In the genomic region with DNA sequence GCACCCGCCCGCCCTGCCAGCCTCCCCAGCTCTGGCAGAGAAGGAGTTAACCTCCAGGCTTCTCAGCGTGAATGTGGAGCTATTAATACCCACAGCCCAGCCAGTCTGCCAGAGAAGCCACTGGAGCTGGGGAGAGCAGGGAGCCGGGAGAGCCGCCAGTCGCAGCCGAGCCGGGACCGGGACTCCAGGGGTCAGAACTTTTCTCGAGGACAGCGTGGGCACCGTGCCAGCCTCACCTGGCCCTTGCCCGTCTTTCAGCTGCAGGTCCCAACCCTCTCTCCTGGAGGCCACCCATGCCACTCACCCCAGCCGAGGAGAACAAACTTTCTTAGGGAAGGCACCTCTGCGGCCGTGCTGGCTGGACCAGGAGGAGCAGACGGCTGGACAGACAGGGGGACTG, we compare ENCODE assay signal across 11 cellular contexts. TPM values are rescaled to one million over a fixed set of nuclear protein-coding genes. Genes with fewer than 3 reads are reported as not detected.
DNase-seq lines count a peak whose midpoint lies in the region; TF ChIP-seq lines count a peak whose summit lies in the region.
"Had no signal": no experiment of that assay in that cellular context is flagged by ENCODE, and none has a peak within 500 bp of the region (broad histone marks: within the 10 kb centered on the region; RNA-seq: fewer than 3 reads in every experiment).

No MANE protein-coding gene starts in this region.

- peak overlapping the region; percentile 69 for H3K4me2 ChIP-seq in BLaER1
- H3K4me2 ChIP-seq in PC-9 = no peak overlapping the region
- H3K4me2 ChIP-seq in neural progenitor cell = peak overlapping the region; percentile 77

- CTCF ChIA-PET in PC-9 (lab: Charles Lee) = interaction anchor here (0.7 kb wide), 1 partner anchor 91 kb away, joined by 3 read pairs; no protein-coding TSS in a partner anchor

- H3K36me3 ChIP-seq in BLaER1 = no peaks in the 10 kb centered on the region
- no peaks in the 10 kb centered on the region for H3K36me3 ChIP-seq in PC-9 (ENCODE audit: low read depth)
- no peaks in the 10 kb centered on the region for H3K36me3 ChIP-seq in neural progenitor cell

- DNase-seq in PC-9 = peak; percentile 6 to 25
- DNase-seq in fibroblast of the aortic adventitia (ENCODE audit: low read depth) = peak; percentile 22
- peak; percentile 51 for DNase-seq in neural progenitor cell (ENCODE audit: low spot score)
- DNase-seq in germinal center (ENCODE audit: low spot score) = no peak
- DNase-seq in GM13976 (ENCODE audit: low spot score) = no peak
- DNase-seq in activated naive CD4-positive, alpha-beta T cell treated with Interleukin-2 at 50 U/mL for 16 hours = no peak
- DNase-seq in activated CD4-positive, alpha-beta T cell treated with anti-CD3 and anti-CD28 coated beads, Interleukin-2, amount 50 U/mL, for 4 hours = no peak
- DNase-seq: cortex of kidney, NCI-H2081 had no signal

- H3K4me3 ChIP-seq in BLaER1 (no peak overlapping the region), PC-9 (no peak overlapping the region), fibroblast of the aortic adventitia (ENCODE audit: low read depth, low read length) (peak overlapping the region; percentile 28), neural progenitor cell (peak overlapping the region; percentile 35)

- H3K79me2 ChIP-seq in PC-9 (ENCODE audit: low read depth) (no peaks in the 10 kb centered on the region), neural progenitor cell (ENCODE audit: low read depth) (no peaks in the 10 kb centered on the region)

- peaks cover 41% of the 10 kb centered on the region for H3K4me1 Mint-ChIP-seq in neural progenitor cell

- no peaks in the 10 kb centered on the region for H3K9me3 Mint-ChIP-seq in neural progenitor cell

- POLR2A ChIA-PET in PC-9 (lab: Charles Lee; ENCODE audit: unreplicated experiment) = interaction anchor here (0.5 kb wide), 1 partner anchor 19 kb away, joined by 4 read pairs; no protein-coding TSS in a partner anchor

- H4K20me1 ChIP-seq in BLaER1 = no peaks in the 10 kb centered on the region
- H4K20me1 ChIP-seq in PC-9 (ENCODE audit: insufficient read depth) = no peaks in the 10 kb centered on the region
- H4K20me1 ChIP-seq in neural progenitor cell (ENCODE audit: low read depth) = no peaks in the 10 kb centered on the region

- intact Hi-C loops in PC-9 (cut with micrococcal nuclease; ENCODE audit: unreplicated experiment) = no loop called here

- H3K9me2 ChIP-seq in PC-9 (ENCODE audit: insufficient read depth) = no peaks in the 10 kb centered on the region

- H3F3A ChIP-seq in PC-9 (ENCODE audit: insufficient read depth, low read depth) (no peaks in the 10 kb centered on the region), neural progenitor cell (ENCODE audit: low read depth) (no peaks in the 10 kb centered on the region)

- no TSS peak for BruUV-seq in PC-9 (replicated peaks; lab: Mats Ljungman, UMichigan)

- no peaks in the 10 kb centered on the region for H3K27me3 ChIP-seq in BLaER1
- no peaks in the 10 kb centered on the region for H3K27me3 ChIP-seq in PC-9 (ENCODE audit: insufficient read depth, low read depth)
- H3K27me3 ChIP-seq in neural progenitor cell = no peaks in the 10 kb centered on the region

- no peaks in the 10 kb centered on the region for H3K9me3 ChIP-seq in BLaER1
- no peaks in the 10 kb centered on the region for H3K9me3 ChIP-seq in PC-9 (ENCODE audit: insufficient read depth, low read depth)
- no peaks in the 10 kb centered on the region for H3K9me3 ChIP-seq in neural progenitor cell (ENCODE audit: low read depth)

- H3K9ac ChIP-seq in BLaER1 (peak overlapping the region; percentile 34), neural progenitor cell (no peak overlapping the region)

- TF ChIP-seq CTCF in PC-9 (conservative IDR thresholded peaks at IDR 0.05) = no peak
- no peak for TF ChIP-seq CTCF in fibroblast of the aortic adventitia (IDR thresholded peaks at IDR 0.05; ENCODE audit: insufficient read depth, low read length)
- TF ChIP-seq CTCF in neural progenitor cell (IDR thresholded peaks at IDR 0.05) = no peak
- TF ChIP-seq CTCF in GM13976 (IDR thresholded peaks at IDR 0.05; ENCODE audit: borderline replicate concordance, control extremely low read depth, extremely low read depth, insufficient read depth, missing control alignments) = no peak

- in situ Hi-C loops in GM13976 (cut with MboI; ENCODE audit: low sequenced_read_pairs, unreplicated experiment) = no loop called here

- H2AFZ ChIP-seq in PC-9 = no peak overlapping the region
- peak overlapping the region; percentile 95 for H2AFZ ChIP-seq in neural progenitor cell (replicated peaks)

- peaks cover 49% of the 10 kb centered on the region for H3K4me1 ChIP-seq in BLaER1
- H3K4me1 ChIP-seq in PC-9 (replicated peaks; ENCODE audit: insufficient read depth) = no peaks in the 10 kb centered on the region
- peaks cover 27% of the 10 kb centered on the region for H3K4me1 ChIP-seq in neural progenitor cell

- H3K4me3 Mint-ChIP-seq in neural progenitor cell = peak overlapping the region; percentile 15

- no peak overlapping the region for H3K27ac Mint-ChIP-seq in neural progenitor cell

- H3K27ac ChIP-seq in BLaER1 = peak overlapping the region; percentile 44; the same call in 1 of the 2 replicates
- no peak overlapping the region for H3K27ac ChIP-seq in PC-9
- no peak overlapping the region for H3K27ac ChIP-seq in neural progenitor cell
- H3K27ac ChIP-seq: HL-60 had no signal

- H3K27me3 Mint-ChIP-seq in neural progenitor cell (ENCODE audit: insufficient read depth, low read depth) = peaks cover 13% of the 10 kb centered on the region

- no peaks in the 10 kb centered on the region for H3K36me3 Mint-ChIP-seq in neural progenitor cell

RNA-seq across cellular contexts. Expression of a gene that starts 33.8 kb away (rescaled TPM):
- total RNA-seq in PC-9 (2021) (18.4 and 22.1 TPM in 2 replicates), fibroblast of the aortic adventitia (ENCODE audit: low replicate concordance) (under 0.01 TPM in 1 of 2 replicates, not detected in the other), neural progenitor cell (ENCODE audit: low replicate concordance) (4.6 and 16.4 TPM in 2 replicates)

RNA-seq across cellular contexts. Expression of a gene that starts 46.8 kb away (rescaled TPM):
- total RNA-seq in PC-9 (2021) (154 and 221 TPM in 2 replicates), fibroblast of the aortic adventitia (ENCODE audit: low replicate concordance) (112 and 183 TPM in 2 replicates), neural progenitor cell (ENCODE audit: low replicate concordance) (71.6 and 75.5 TPM in 2 replicates)

Comparison
In these comparisons a context has a peak if more than half of its experiments do, and no peak if none do; other contexts are left out.
1. H3K4me3 ChIP-seq: peak in fibroblast of the aortic adventitia (single experiment) and neural progenitor cell (single experiment); none in BLaER1 (single experiment) and PC-9 (single experiment).
2. DNase-seq: peak in PC-9 (2 of 2), fibroblast of the aortic adventitia (single experiment) and neural progenitor cell (single experiment); none in germinal center (single experiment), GM13976 (single experiment), activated naive CD4-positive, alpha-beta T cell treated with Interleukin-2 at 50 U/mL for 16 hours (single experiment) and activated CD4-positive, alpha-beta T cell treated with anti-CD3 and anti-CD28 coated beads, Interleukin-2, amount 50 U/mL, for 4 hours (0 of 2).